13 cellular contexts compared by ENCODE assay signal in genomic region chr9:92665836-92666235, GRCh38. TPM values are rescaled to one million over a fixed set of nuclear protein-coding genes. Genes with fewer than 3 reads are reported as not detected.
DNase-seq lines count a peak whose midpoint lies in the region; ATAC-seq and TF ChIP-seq lines count a peak whose summit lies in the region.
"Had no signal": no experiment of that assay in that cellular context is flagged by ENCODE, and none has a peak within 500 bp of the region (broad histone marks: within the 10 kb centered on the region; RNA-seq: fewer than 3 reads in every experiment).

No MANE protein-coding gene starts in this region.

- no peaks in the 10 kb centered on the region for H3K9me3 Mint-ChIP-seq in activated T-cell treated with anti-CD3 and anti-CD28 coated beads, Interleukin-2, amount 50 U/mL, for 72 hours
- H3K9me3 Mint-ChIP-seq in central memory CD8-positive, alpha-beta T cell = no peaks in the 10 kb centered on the region
- no peaks in the 10 kb centered on the region for H3K9me3 Mint-ChIP-seq in stimulated activated effector memory CD8-positive, alpha-beta T cell treated with anti-CD3 and anti-CD28 coated beads, Interleukin-12 subunit alpha, Interleukin-12 subunit beta, amount 100 ng/mL, for 72 hours
- H3K9me3 Mint-ChIP-seq: dendritic cell treated with granulocyte-macrophage colony-stimulating factor and Interleukin-4, amounts not matched to agents 40 ng/mL and 50 ng/mL, for 4 days had no signal

- DNase-seq in activated T-cell treated with anti-CD3 and anti-CD28 coated beads, Interleukin-2, amount 50 U/mL, for 72 hours = no peak
- no peak for DNase-seq in activated T-cell treated with anti-CD3 and anti-CD28 coated beads, Interleukin-2, amount 50 U/mL, for 1 hour
- peak; percentile 79 for DNase-seq in LNCaP clone FGC (ENCODE audit: low read depth)
- DNase-seq in central memory CD8-positive, alpha-beta T cell (ENCODE audit: low spot score in 2 of 2) = no peak
- no peak for DNase-seq in stimulated activated effector memory CD8-positive, alpha-beta T cell treated with anti-CD3 and anti-CD28 coated beads, Interleukin-12 subunit alpha, Interleukin-12 subunit beta, amount 100 ng/mL, for 72 hours (ENCODE audit: low spot score in 2 of 2)
- DNase-seq in NCI-H82 (lab: John Stamatoyannopoulos, UW) = no peak
- no peak for DNase-seq in DMS 273 treated with DMSO at 0.1 percent for 48 hours (lab: John Stamatoyannopoulos, UW)
- DNase-seq in NCI-H1417 treated with DMSO at 0.1 percent for 48 hours (lab: John Stamatoyannopoulos, UW) = no peak
- DNase-seq: heart left ventricle, NCI-H526 had no signal

- peak overlapping the region; percentile 40 for H3K27ac Mint-ChIP-seq in activated T-cell treated with anti-CD3 and anti-CD28 coated beads, Interleukin-2, amount 50 U/mL, for 72 hours
- H3K27ac Mint-ChIP-seq in central memory CD8-positive, alpha-beta T cell (ENCODE audit: low read depth) = peak overlapping the region; percentile 62
- peak overlapping the region; percentile 64 for H3K27ac Mint-ChIP-seq in stimulated activated effector memory CD8-positive, alpha-beta T cell treated with anti-CD3 and anti-CD28 coated beads, Interleukin-12 subunit alpha, Interleukin-12 subunit beta, amount 100 ng/mL, for 72 hours
- H3K27ac Mint-ChIP-seq: dendritic cell treated with granulocyte-macrophage colony-stimulating factor and Interleukin-4, amounts not matched to agents 40 ng/mL and 50 ng/mL, for 4 days had no signal

- H3K4me3 Mint-ChIP-seq in activated T-cell treated with anti-CD3 and anti-CD28 coated beads, Interleukin-2, amount 50 U/mL, for 72 hours = peak overlapping the region in 1 of 2 donors; percentile 15
- H3K4me3 Mint-ChIP-seq in central memory CD8-positive, alpha-beta T cell = no peak overlapping the region
- H3K4me3 Mint-ChIP-seq in stimulated activated effector memory CD8-positive, alpha-beta T cell treated with anti-CD3 and anti-CD28 coated beads, Interleukin-12 subunit alpha, Interleukin-12 subunit beta, amount 100 ng/mL, for 72 hours = no peak overlapping the region
- H3K4me3 Mint-ChIP-seq: dendritic cell treated with granulocyte-macrophage colony-stimulating factor and Interleukin-4, amounts not matched to agents 40 ng/mL and 50 ng/mL, for 4 days had no signal

- no peak for TF ChIP-seq CTCF in LNCaP clone FGC (IDR thresholded peaks at IDR 0.05; ENCODE audit: control insufficient read depth, extremely low read depth, insufficient read depth)

- H3K36me3 Mint-ChIP-seq in activated T-cell treated with anti-CD3 and anti-CD28 coated beads, Interleukin-2, amount 50 U/mL, for 72 hours (ENCODE audit: insufficient read depth in 2 of 2) = peaks cover 0 to 4% of the 10 kb centered on the region in 2 donors
- H3K36me3 Mint-ChIP-seq in central memory CD8-positive, alpha-beta T cell (ENCODE audit: insufficient read depth) = peaks cover 16% of the 10 kb centered on the region
- peaks cover 37% of the 10 kb centered on the region for H3K36me3 Mint-ChIP-seq in stimulated activated effector memory CD8-positive, alpha-beta T cell treated with anti-CD3 and anti-CD28 coated beads, Interleukin-12 subunit alpha, Interleukin-12 subunit beta, amount 100 ng/mL, for 72 hours

- ATAC-seq in activated T-cell treated with anti-CD3 and anti-CD28 coated beads, Interleukin-2, amount 50 U/mL, for 72 hours (replicated peaks in 1 of 2) = no peak
- ATAC-seq in central memory CD8-positive, alpha-beta T cell (replicated peaks; ENCODE audit: extremely low read depth, poor library complexity, severe bottlenecking) = no peak
- ATAC-seq in stimulated activated effector memory CD8-positive, alpha-beta T cell treated with anti-CD3 and anti-CD28 coated beads, Interleukin-12 subunit alpha, Interleukin-12 subunit beta, amount 100 ng/mL, for 72 hours = no peak
- ATAC-seq: heart left ventricle, pancreas had no signal

- peaks cover 64% of the 10 kb centered on the region for H3K4me1 Mint-ChIP-seq in activated T-cell treated with anti-CD3 and anti-CD28 coated beads, Interleukin-2, amount 50 U/mL, for 72 hours (ENCODE audit: low read depth)
- H3K4me1 Mint-ChIP-seq in central memory CD8-positive, alpha-beta T cell = peaks cover 55% of the 10 kb centered on the region
- H3K4me1 Mint-ChIP-seq in stimulated activated effector memory CD8-positive, alpha-beta T cell treated with anti-CD3 and anti-CD28 coated beads, Interleukin-12 subunit alpha, Interleukin-12 subunit beta, amount 100 ng/mL, for 72 hours = peaks cover 73% of the 10 kb centered on the region

- H3K4me3 ChIP-seq in LNCaP clone FGC (ENCODE audit: low read depth, low read length) = peak overlapping the region; percentile 25
- H3K4me3 ChIP-seq: esophagus muscularis mucosa, heart left ventricle, pancreas had no signal

- no peaks in the 10 kb centered on the region for H3K27me3 Mint-ChIP-seq in activated T-cell treated with anti-CD3 and anti-CD28 coated beads, Interleukin-2, amount 50 U/mL, for 72 hours (ENCODE audit: low read depth)
- H3K27me3 Mint-ChIP-seq in central memory CD8-positive, alpha-beta T cell = no peaks in the 10 kb centered on the region
- H3K27me3 Mint-ChIP-seq: dendritic cell treated with granulocyte-macrophage colony-stimulating factor and Interleukin-4, amounts not matched to agents 40 ng/mL and 50 ng/mL, for 4 days had no signal

RNA-seq across cellular contexts. Expression of gene IPPK, which starts 4.1 kb away (rescaled TPM):
- total RNA-seq in activated T-cell treated with anti-CD3 and anti-CD28 coated beads, Interleukin-2, amount 50 U/mL, for 72 hours = 10 to 100 TPM; 12.2 to 14.9 TPM
